Comparison of ENCODE assay signal across 22 cellular contexts in genomic region chr4:3676196-3676595, GRCh38.
DNase-seq lines count a peak whose midpoint lies in the region; ATAC-seq, FAIRE-seq and TF ChIP-seq lines count a peak whose summit lies in the region.
"Had no signal": no experiment of that assay in that cellular context is flagged by ENCODE, and none has a peak within 500 bp of the region (broad histone marks: within the 10 kb centered on the region; RNA-seq: fewer than 3 reads in every experiment).

No MANE protein-coding gene starts in this region.

- CTCF ChIA-PET in Caco-2 (lab: Charles Lee) (no interaction called here), HepG2 (lab: Yijun Ruan, JAX; ENCODE audit: low intra/inter-chr PET ratio, low total read pairs) (no interaction called here)

- intact Hi-C loops in cardiac septum (cut with DNase I) (no loop called here), left ventricle myocardium inferior (cut with micrococcal nuclease) (no loop called here), Caco-2 (cut with micrococcal nuclease; ENCODE audit: unreplicated experiment) (no loop called here), left lung (cut with DNase I) (no loop called here), sigmoid colon (cut with DNase I) (no loop called here), HepG2 (cut with micrococcal nuclease; ENCODE audit: unreplicated experiment) (no loop called here)

- no peak for TF ChIP-seq CTCF in left ventricle myocardium inferior (IDR thresholded peaks at IDR 0.05; ENCODE audit: borderline replicate concordance)
- no peak for TF ChIP-seq CTCF in Caco-2 (IDR thresholded peaks at IDR 0.05; ENCODE audit: insufficient read depth in 1 of 2, low read depth in 1 of 2, low read length in 1 of 2, severe bottlenecking in 1 of 2, unreplicated experiment in 1 of 2)
- no peak for TF ChIP-seq CTCF in left lung (IDR thresholded peaks at IDR 0.05)
- no peak for TF ChIP-seq CTCF in sigmoid colon (IDR thresholded peaks at IDR 0.05)
- TF ChIP-seq CTCF in HepG2 (CRISPR knock-in tag; IDR thresholded peaks at IDR 0.05) = no peak

- H3K27me3 ChIP-seq in left ventricle myocardium inferior (ENCODE audit: low read depth) (peaks cover 89% of the 10 kb centered on the region), Caco-2 (replicated peaks; ENCODE audit: control insufficient read depth, insufficient read depth, low read length) (no peaks in the 10 kb centered on the region), left lung (peaks cover 0 to 37% of the 10 kb centered on the region in 2 donors), sigmoid colon (peaks cover 0 to 37% (median 10%) of the 10 kb centered on the region in 3 donors), HepG2 (ENCODE audit: control insufficient read depth in 1 of 2, insufficient read depth in 2 of 2, low read length in 2 of 2) (peaks cover 6 to 43% of the 10 kb centered on the region in 2 experiments; a peak in 4 of 5 replicates)

- TF ChIP-seq EP300 in sigmoid colon (IDR thresholded peaks at IDR 0.05) (no peak), HepG2 (IDR thresholded peaks at IDR 0.05; ENCODE audit: low read depth in 2 of 2, low read length in 2 of 2) (no peak), HepG2 (CRISPR knock-in tag; IDR thresholded peaks at IDR 0.05; ENCODE audit: borderline replicate concordance) (no peak)

- no peak overlapping the region for H2AFZ ChIP-seq in HepG2 (ENCODE audit: low read length)

- no peak for TF ChIP-seq RAD21 in HepG2 (CRISPR knock-in tag; IDR thresholded peaks at IDR 0.05)

- DNase-seq in cardiac septum (ENCODE audit: low spot score) (peak; percentile 24), left ventricle myocardium inferior (no peak), Caco-2 (no peak), left lung (peak; percentile 14 to 41), sigmoid colon (peak; percentile 44), COLO829 (ENCODE audit: low spot score) (no peak), HepG2 (ENCODE audit: low spot score) (no peak), H54 (ENCODE audit: insufficient read length, low spot score) (no peak)
- DNase-seq: C1 segment of cervical spinal cord; CD8-positive, alpha-beta T cell; DMS153; DND-41; Karpas-422; NCI-H1105; NCI-H146; NCI-H1930; NCI-H446 treated with DMSO at 0.1 percent for 48 hours; NCI-H526 treated with DMSO at 0.1 percent for 48 hours; RPMI8226; SHP77 treated with DMSO at 0.1 percent for 48 hours had no signal

- no peaks in the 10 kb centered on the region for H3K9me3 Mint-ChIP-seq in Caco-2 (ENCODE audit: unreplicated experiment)

- H3K36me3 ChIP-seq in left ventricle myocardium inferior (no peaks in the 10 kb centered on the region), Caco-2 (ENCODE audit: control insufficient read depth, insufficient read depth, low read length) (no peaks in the 10 kb centered on the region), left lung (no peaks in the 10 kb centered on the region), sigmoid colon (no peaks in the 10 kb centered on the region), HepG2 (replicated peaks in 1 of 2; ENCODE audit: control insufficient read depth in 1 of 2, insufficient read depth in 2 of 2, low read length in 2 of 2) (no peaks in the 10 kb centered on the region)

- H3K36me3 Mint-ChIP-seq in Caco-2 (ENCODE audit: insufficient read depth, unreplicated experiment) = peaks cover 7% of the 10 kb centered on the region
- H3K36me3 Mint-ChIP-seq: CD8-positive, alpha-beta T cell had no signal

- peaks cover 22% of the 10 kb centered on the region for H3K4me1 Mint-ChIP-seq in Caco-2 (ENCODE audit: low read depth, unreplicated experiment)

- H3K27ac Mint-ChIP-seq in Caco-2 (ENCODE audit: unreplicated experiment) = peak overlapping the region; percentile 61
- H3K27ac Mint-ChIP-seq: CD8-positive, alpha-beta T cell had no signal

- H3K4me1 ChIP-seq in left ventricle myocardium inferior (no peaks in the 10 kb centered on the region), Caco-2 (peaks cover 15% of the 10 kb centered on the region), left lung (no peaks in the 10 kb centered on the region), sigmoid colon (no peaks in the 10 kb centered on the region), HepG2 (ENCODE audit: insufficient read depth, low read length) (peaks cover 16% of the 10 kb centered on the region)

- H3K4me3 ChIP-seq in left ventricle myocardium inferior (no peak overlapping the region), Caco-2 (ENCODE audit: low read depth, low read length) (no peak overlapping the region), left lung (no peak overlapping the region), sigmoid colon (no peak overlapping the region), HepG2 (replicated peaks in 1 of 3; ENCODE audit: insufficient read depth in 1 of 3, low read depth in 2 of 3, low read length in 3 of 3) (no peak overlapping the region)

- TF ChIP-seq POLR2A in sigmoid colon (IDR thresholded peaks at IDR 0.05) (no peak), HepG2 (IDR thresholded peaks at IDR 0.05; ENCODE audit: insufficient read depth in 1 of 2, low read depth in 2 of 2, low read length in 2 of 2) (no peak), H54 (IDR thresholded peaks at IDR 0.05; ENCODE audit: low read depth, low read length) (no peak)

- H3K9me3 ChIP-seq in left ventricle myocardium inferior (replicated peaks) (no peaks in the 10 kb centered on the region), Caco-2 (peaks cover 16% of the 10 kb centered on the region), left lung (peaks cover 0 to 3% of the 10 kb centered on the region in 2 donors), sigmoid colon (no peaks in the 10 kb centered on the region), HepG2 (ENCODE audit: low read length) (peaks cover 9% of the 10 kb centered on the region; the same call in 1 of the 2 replicates)

- H3K27ac ChIP-seq in left ventricle myocardium inferior (replicated peaks) (no peak overlapping the region), left lung (no peak overlapping the region), sigmoid colon (no peak overlapping the region), HepG2 (ENCODE audit: extremely low read length, insufficient read depth, low read length) (no peak overlapping the region)
- H3K27ac ChIP-seq: HL-60 had no signal

- ATAC-seq in left lung = no peak
- no peak for ATAC-seq in HepG2
- ATAC-seq: CD8-positive, alpha-beta T cell had no signal

- no peak overlapping the region for H3K4me2 ChIP-seq in HepG2 (ENCODE audit: low read depth, low read length)

- no peak overlapping the region for H3K9ac ChIP-seq in HepG2 (ENCODE audit: insufficient read depth, low read depth, low read length)

- H3K27me3 Mint-ChIP-seq in Caco-2 (ENCODE audit: insufficient read depth, unreplicated experiment) = no peaks in the 10 kb centered on the region

- no peak overlapping the region for H3K4me3 Mint-ChIP-seq in Caco-2 (ENCODE audit: unreplicated experiment)
- H3K4me3 Mint-ChIP-seq: CD8-positive, alpha-beta T cell had no signal

- 81 to 82% methylated on average over 7 of the region's 7 CpGs for WGBS in sigmoid colon, 2 donors
- 39% methylated on average over 3 of the region's 7 CpGs for WGBS in HepG2 (ENCODE audit: low lambda C conversion rate)

- FAIRE-seq in HepG2 (lab: Jason Lieb, UNC) (no peak), H54 (lab: Jason Lieb, UNC) (no peak)
- FAIRE-seq: GM12892 had no signal

- POLR2A ChIA-PET in Caco-2 (lab: Charles Lee) = no interaction called here
- POLR2A ChIA-PET in HepG2 (lab: Yijun Ruan, JAX) = no interaction called here

- no peaks in the 10 kb centered on the region for H4K20me1 ChIP-seq in HepG2 (ENCODE audit: insufficient read depth, low read length)

- in situ Hi-C loops in HepG2 (cut with HindIII; ENCODE audit: extremely low pct_ligation_motif_present, low pct_unique_long_range_greater_than_20kb) = no loop called here

- H3K79me2 ChIP-seq in HepG2 (ENCODE audit: insufficient read depth, low read length) = no peaks in the 10 kb centered on the region

- BruUV-seq in Caco-2 (replicated peaks; lab: Mats Ljungman, UMichigan) (no TSS peak), HepG2 (replicated peaks; lab: Mats Ljungman, UMichigan) (no TSS peak)

TF ChIP-seq in HepG2, 621 proteins besides CTCF, POLR2A, EP300 and RAD21 (continues in another document):
- no peak for TF ChIP-seq ESRRA (CRISPR knock-in tag; IDR thresholded peaks at IDR 0.05; ENCODE audit: low read depth)
- TF ChIP-seq ZNF333 (CRISPR knock-in tag; IDR thresholded peaks at IDR 0.05; ENCODE audit: borderline replicate concordance) = no peak

Comparison
In these comparisons a context has a peak if more than half of its experiments do, and no peak if none do; other contexts are left out.
1. DNase-seq: peak in cardiac septum (single experiment), left lung (2 of 2) and sigmoid colon (single experiment); none in left ventricle myocardium inferior (single experiment), Caco-2 (0 of 2), COLO829 (single experiment), HepG2 (single experiment) and H54 (single experiment).